ENCODE assay signal across 8 cellular contexts in genomic region chr20:834151-834747, GRCh38. TPM values are rescaled to one million over a fixed set of nuclear protein-coding genes. Genes with fewer than 3 reads are reported as not detected.
DNase-seq lines count a peak whose midpoint lies in the region; ATAC-seq and TF ChIP-seq lines count a peak whose summit lies in the region.

No MANE protein-coding gene starts in this region.

- no peaks in the 10 kb centered on the region for H3K9me3 ChIP-seq in HEK293 (ENCODE audit: control insufficient read depth, insufficient read depth, low read depth, low read length)

- no peak for DNase-seq in immature natural killer cell
- DNase-seq in substantia nigra (lab: John Stamatoyannopoulos, UW) = peak in 2 of 49 donors; percentile 20 to 47
- DNase-seq in middle frontal gyrus (ENCODE audit: extremely low spot score, low spot score) = no peak
- no peak for DNase-seq in NCI-H1694 treated with DMSO at 0.1 percent for 48 hours (lab: John Stamatoyannopoulos, UW)

- no peaks in the 10 kb centered on the region for H3K36me3 ChIP-seq in HEK293 (ENCODE audit: control insufficient read depth in 2 of 2, insufficient read depth in 1 of 2, low read length in 2 of 2)

- no peak for ATAC-seq in HG02798 (IDR thresholded peaks at IDR 0.05; ENCODE audit: poor library complexity, unreplicated experiment)

- peak overlapping the region; percentile 92 for H3K4me3 Mint-ChIP-seq in activated naive CD8-positive, alpha-beta T cell
- H3K4me3 Mint-ChIP-seq in immature natural killer cell = peak overlapping the region; percentile 84 to 91 (median 88)

- peaks cover 3% of the 10 kb centered on the region; the same call in 1 of the 2 replicates for H3K4me1 ChIP-seq in HEK293 (ENCODE audit: control insufficient read depth, insufficient read depth, low read length)

- peaks cover 7% of the 10 kb centered on the region for H3K36me3 Mint-ChIP-seq in activated naive CD8-positive, alpha-beta T cell
- H3K36me3 Mint-ChIP-seq in immature natural killer cell = peaks cover 0 to 4% (median 0%) of the 10 kb centered on the region in 3 donors

- no peaks in the 10 kb centered on the region for H3K9me3 Mint-ChIP-seq in activated naive CD8-positive, alpha-beta T cell (ENCODE audit: low read depth)
- H3K9me3 Mint-ChIP-seq in immature natural killer cell = no peaks in the 10 kb centered on the region

- H3K27me3 Mint-ChIP-seq in activated naive CD8-positive, alpha-beta T cell = no peaks in the 10 kb centered on the region
- H3K27me3 Mint-ChIP-seq in immature natural killer cell (ENCODE audit: low read depth in 3 of 3) = peaks cover 3 to 8% (median 8%) of the 10 kb centered on the region in 3 donors

- TF ChIP-seq CTCF in 22Rv1 (IDR thresholded peaks at IDR 0.05) = no peak
- TF ChIP-seq CTCF in HEK293 (tag by site-specific recombination; IDR thresholded peaks at IDR 0.05) = no peak

- CTCF ChIA-PET in HEK293 (lab: Yijun Ruan, JAX) = interaction anchor here (0.9 to 3.5 kb wide), 4 partner anchors 15 to 272 kb away, joined by 4 to 21 read pairs (median 8); no protein-coding TSS in a partner anchor

- POLR2A ChIA-PET in HEK293 (lab: Yijun Ruan, JAX) = interaction anchor here (1.2 to 1.9 kb wide), 3 partner anchors 10 to 14 kb away, joined by 3 to 13 read pairs (median 5); no protein-coding TSS in a partner anchor

- H3K4me1 Mint-ChIP-seq in activated naive CD8-positive, alpha-beta T cell (ENCODE audit: low read depth) = peaks cover 40% of the 10 kb centered on the region
- peaks cover 43 to 54% of the 10 kb centered on the region in 2 donors for H3K4me1 Mint-ChIP-seq in immature natural killer cell

- H3K27ac Mint-ChIP-seq in activated naive CD8-positive, alpha-beta T cell = peak overlapping the region; percentile 72
- peak overlapping the region; percentile 81 to 94 (median 88) for H3K27ac Mint-ChIP-seq in immature natural killer cell

- peak overlapping the region; percentile 76 for H3K4me3 ChIP-seq in HEK293 (ENCODE audit: low read depth, low read length)

- H3K27ac ChIP-seq in 22Rv1 (peak overlapping the region; percentile 56), HEK293 (ENCODE audit: extremely low read depth, low read depth, low read length) (peak overlapping the region; percentile 68; the same call in 1 of the 2 replicates), substantia nigra (ENCODE audit: low read depth, low read length, poor library complexity, severe bottlenecking) (peak overlapping the region; percentile 68)

TF ChIP-seq in HEK293, 187 proteins besides CTCF, POLR2A, EP300 and RAD21:
- TF ChIP-seq YY1 (tag by site-specific recombination; IDR thresholded peaks at IDR 0.05) (no peak), ZBTB48 (tag by site-specific recombination; IDR thresholded peaks at IDR 0.05) (peak; percentile 43; the same call in 1 of the 2 replicates), IKZF3 (tag by site-specific recombination; IDR thresholded peaks at IDR 0.05) (0 out of 2 replicates have a peak, but pooled peaks have one; percentile 14), ZNF362 (tag by site-specific recombination; IDR thresholded peaks at IDR 0.05) (no peak)

RNA-seq across cellular contexts. Expression of gene FAM110A, which starts 0.7 kb away (rescaled TPM):
- polyA plus RNA-seq in immature natural killer cell = 10 to 100 TPM in 2 of 3 donors, 1 to 10 TPM in 1; 5.0 to 20.7 (median 13.8) TPM
